Comparison of ENCODE assay signal across 8 cellular contexts in the genomic region with DNA sequence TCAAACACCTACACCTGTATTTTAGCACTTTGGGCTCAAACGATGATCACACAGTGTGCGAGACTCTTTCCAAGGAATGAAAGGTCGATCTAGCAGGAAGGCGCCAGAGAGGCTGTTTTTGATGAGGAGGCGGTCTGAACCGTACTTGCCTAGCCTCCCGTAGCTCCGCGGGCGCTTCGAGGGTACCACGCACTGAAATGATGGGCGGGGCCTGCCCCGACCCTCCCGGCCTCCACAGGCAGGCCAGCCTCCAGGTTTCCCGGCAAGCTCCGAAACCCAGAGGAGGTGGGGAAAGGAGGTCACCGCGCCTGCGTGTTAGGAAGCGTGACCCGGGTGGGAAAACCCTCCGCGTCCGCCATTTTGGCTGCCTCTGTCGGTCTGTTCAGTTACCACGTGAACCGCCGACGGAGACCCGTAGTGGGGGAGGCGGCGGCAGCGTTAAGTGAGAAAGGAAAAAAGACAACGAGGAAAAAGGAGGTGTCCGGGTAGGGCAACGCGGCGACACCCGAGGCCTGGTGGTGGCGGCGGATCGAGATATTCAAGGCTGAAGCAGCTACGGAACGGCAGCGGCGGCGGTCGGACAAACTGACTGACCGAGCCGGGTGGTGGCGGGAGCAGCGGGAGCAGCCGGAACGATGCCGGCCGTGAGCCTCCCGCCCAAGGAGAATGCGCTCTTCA. TPM values are rescaled to one million over a fixed set of nuclear protein-coding genes. Genes with fewer than 3 reads are reported as not detected.
DNase-seq lines count a peak whose midpoint lies in the region; ATAC-seq, FAIRE-seq and TF ChIP-seq lines count a peak whose summit lies in the region.

A gene (plus strand): TSS at position 363 of the 678 bp plus-strand sequence. CDS start 273 bp downstream, at position 636.

- peaks cover 1 to 4% of the 10 kb centered on the region in 2 experiments for H3K36me3 ChIP-seq in keratinocyte (ENCODE audit: control insufficient read depth in 2 of 2, extremely low read depth in 1 of 2, insufficient read depth in 2 of 2, low read length in 2 of 2)

- no peaks in the 10 kb centered on the region for H3K27me3 ChIP-seq in keratinocyte (ENCODE audit: control insufficient read depth, extremely low read depth, insufficient read depth, low read length)

- ATAC-seq in GM19043 (IDR thresholded peaks at IDR 0.05; ENCODE audit: low read depth, unreplicated experiment): peak; percentile 80
- peak; percentile 78 for ATAC-seq in HG03378 (IDR thresholded peaks at IDR 0.05; ENCODE audit: unreplicated experiment)

- no peak for TF ChIP-seq CTCF in AG10803 (conservative IDR thresholded peaks at IDR 0.05; ENCODE audit: low read length)
- no peak for TF ChIP-seq CTCF in keratinocyte (optimal IDR thresholded peaks at IDR 0.05 in 1 of 3, IDR thresholded peaks at IDR 0.05 in 1 of 3, conservative IDR thresholded peaks at IDR 0.05 in 1 of 3; ENCODE audit: extremely low read depth in 1 of 3, insufficient read depth in 2 of 3, low read length in 3 of 3)

- DNase-seq in AG10803 (ENCODE audit: low read depth) (peak; percentile 96), NCI-H460 (ENCODE audit: extremely low read depth, low read depth) (peak; percentile 93), cerebellar nuclear complex (lab: John Stamatoyannopoulos, UW) (peak; percentile 63 to 90), keratinocyte (ENCODE audit: low read depth, low spot score) (peak; percentile 74)
- DNase-seq in activated CD4-positive, CD25-positive, alpha-beta regulatory T cell treated with anti-CD3 and anti-CD28 coated beads, Interleukin-2, amount 50 U/mL, for 72 hours: peak; percentile 96
- DNase-seq in stimulated activated CD4-positive, alpha-beta T cell treated with anti-CD3 and anti-CD28 coated beads, Interleukin-15, amount 100 ng/mL, for 1 hour (ENCODE audit: low read depth in 1 of 2, low spot score in 1 of 2): peak; percentile 94

- H3K9me3 ChIP-seq in keratinocyte (ENCODE audit: control insufficient read depth, low read depth, low read length): no peaks in the 10 kb centered on the region

- peak within 1 kb of the TSS; percentile 93 for H3K4me3 ChIP-seq in AG10803 (ENCODE audit: low read length)
- peak within 1 kb of the TSS; percentile 86 to 93 (median 91) for H3K4me3 ChIP-seq in keratinocyte (ENCODE audit: control insufficient read depth in 2 of 3, extremely low read depth in 1 of 3, insufficient read depth in 2 of 3, low read depth in 1 of 3, low read length in 3 of 3)

- dilution Hi-C loops in keratinocyte (cut with MboI; ENCODE audit: extremely low pct_ligation_motif_present, low sequenced_read_pairs): no loop called here

- H3K9ac ChIP-seq in keratinocyte (ENCODE audit: control insufficient read depth, extremely low read depth, insufficient read depth, low read length): peak within 1 kb of the TSS; percentile 95

- no peaks in the 10 kb centered on the region for H3K9me1 ChIP-seq in keratinocyte (ENCODE audit: control insufficient read depth, extremely low read depth, insufficient read depth, low read length)

- peak within 1 kb of the TSS; percentile 100 for H3K4me2 ChIP-seq in keratinocyte (ENCODE audit: control insufficient read depth, extremely low read depth, insufficient read depth, low read depth, low read length)

- H4K20me1 ChIP-seq in keratinocyte (ENCODE audit: control insufficient read depth, extremely low read depth, insufficient read depth, low read length): no peaks in the 10 kb centered on the region

- peaks cover 37% of the 10 kb centered on the region for H3K4me1 ChIP-seq in keratinocyte (ENCODE audit: control insufficient read depth, extremely low read depth, insufficient read depth, low read length)

- H3K79me2 ChIP-seq in keratinocyte (ENCODE audit: control insufficient read depth, insufficient read depth, low read length): peaks cover 48% of the 10 kb centered on the region

- FAIRE-seq in keratinocyte (lab: Jason Lieb, UNC): peak; percentile 57

- peak within 1 kb of the TSS; percentile 98 for H2AFZ ChIP-seq in keratinocyte (ENCODE audit: control insufficient read depth, low read length)

- peak within 1 kb of the TSS; percentile 95 for H3K27ac ChIP-seq in keratinocyte (ENCODE audit: control insufficient read depth, insufficient read depth, low read length)

RNA-seq across cellular contexts. Expression of the gene that starts here (rescaled TPM):
- 36.5 and 45.8 TPM in 2 replicates for total RNA-seq in NCI-H460 (2014; rRNA removed; shearing (Covaris generic))
- 12.4 and 24.0 TPM in 2 replicates for polyA plus RNA-seq in NCI-H460 (2014; cell fraction: nucleus; rRNA removed)
- polyA plus RNA-seq in keratinocyte: 17.5 to 37.2 TPM (median 23.2 TPM) in 3 replicates
- 30.1 TPM for polyA plus RNA-seq in keratinocyte (2011; ENCODE audit: low read depth)
- polyA plus RNA-seq in keratinocyte (2011; cell fraction: cytosol; rRNA removed): 13.8 and 27.8 TPM in 2 replicates
- 24.7 and 33.6 TPM in 2 replicates for polyA plus RNA-seq in keratinocyte (2011; cell fraction: nucleus; rRNA removed)
- 21.8 and 41.3 TPM in 2 replicates for polyA plus RNA-seq in keratinocyte (2012; ENCODE audit: low replicate concordance)
- polyA minus RNA-seq in keratinocyte: 3.6 to 77.0 TPM (median 21.9 TPM) in 3 replicates
- 20.9 TPM for polyA minus RNA-seq in keratinocyte (2011; cell fraction: cytosol; rRNA and poly(A)+ RNA removed)
- 33.9 and 75.4 TPM in 2 replicates for polyA minus RNA-seq in keratinocyte (2011; cell fraction: nucleus; rRNA and poly(A)+ RNA removed)

Comparison
In these comparisons a context has a peak if more than half of its experiments do, and no peak if none do; other contexts are left out.
1. Peak in every context shown above with its lines: DNase-seq, ATAC-seq, H3K4me3 ChIP-seq and H3K27ac ChIP-seq.